Comparison of ENCODE assay signal across 8 cellular contexts in genomic region chr5:154858972-154859950, GRCh38. TPM values are rescaled to one million over a fixed set of nuclear protein-coding genes. Genes with fewer than 3 reads are reported as not detected.
DNase-seq lines count a peak whose midpoint lies in the region; ATAC-seq, FAIRE-seq and TF ChIP-seq lines count a peak whose summit lies in the region.

No MANE protein-coding gene starts in this region.

- H3K9ac ChIP-seq in GM12878 (ENCODE audit: control insufficient read depth, insufficient read depth, low read length) (peak overlapping the region; percentile 80), HepG2 (ENCODE audit: insufficient read depth, low read depth, low read length) (peak overlapping the region; percentile 87)

- CTCF ChIA-PET in GM12878 (lab: Yijun Ruan, JAX) = interaction anchor here (0.6 to 1.5 kb wide), 4 partner anchors 105 to 211 kb away, joined by 3 read pairs; no protein-coding TSS in a partner anchor
- CTCF ChIA-PET in HepG2 (lab: Yijun Ruan, JAX; ENCODE audit: low intra/inter-chr PET ratio, low total read pairs) = no interaction called here

- no peaks in the 10 kb centered on the region for H3K27me3 ChIP-seq in GM12878 (replicated peaks in 1 of 2; ENCODE audit: control insufficient read depth in 2 of 2, insufficient read depth in 2 of 2, low read length in 1 of 2)
- H3K27me3 ChIP-seq in HepG2 (ENCODE audit: control insufficient read depth in 1 of 2, insufficient read depth in 2 of 2, low read length in 2 of 2) = peaks cover 0 to 4% of the 10 kb centered on the region in 2 experiments; a peak in 1 of 5 replicates
- H3K27me3 ChIP-seq in thoracic aorta (replicated peaks; ENCODE audit: insufficient read depth) = no peaks in the 10 kb centered on the region

- TF ChIP-seq RAD21 in GM12878 (IDR thresholded peaks at IDR 0.05; ENCODE audit: insufficient read depth, low read depth, low read length) (no peak), HepG2 (CRISPR knock-in tag; IDR thresholded peaks at IDR 0.05) (no peak)

- H3K4me1 ChIP-seq in GM12878 (ENCODE audit: control insufficient read depth, insufficient read depth, low read length) = peaks cover 17% of the 10 kb centered on the region
- peaks cover 43% of the 10 kb centered on the region for H3K4me1 ChIP-seq in HepG2 (ENCODE audit: insufficient read depth, low read length)
- peaks cover 36 to 47% of the 10 kb centered on the region in 2 donors for H3K4me1 ChIP-seq in thoracic aorta (ENCODE audit: control insufficient read depth in 1 of 2, low read depth in 2 of 2)

- POLR2A ChIA-PET in GM12878 (lab: Charles Lee) = interaction anchor here (0.7 to 2.3 kb wide), 6 partner anchors 79 to 101 kb away, joined by 3 to 7 read pairs (median 3); no protein-coding TSS in a partner anchor
- POLR2A ChIA-PET in HepG2 (lab: Yijun Ruan, JAX) = interaction anchor here (0.5 to 2.9 kb wide), 20 partner anchors 9 to 821 kb away, joined by 3 to 35 read pairs (median 5); partner anchors contain the start of genes FAM114A2, FAXDC2, GEMIN5 and MFAP3

- SMC1A ChIA-PET in GM12878 (lab: Charles Lee; ENCODE audit: uncharacterized antibody, unreplicated experiment) = interaction anchor here (0.8 to 1.0 kb wide), 2 partner anchors 8 to 12 kb away, joined by 3 to 5 read pairs; no protein-coding TSS in a partner anchor

- in situ Hi-C loops in GM12878 (cut with MboI) (no loop called here), HepG2 (cut with HindIII; ENCODE audit: extremely low pct_ligation_motif_present, low pct_unique_long_range_greater_than_20kb) (no loop called here)

- TF ChIP-seq POLR2A in GM12878 (IDR thresholded peaks at IDR 0.05; ENCODE audit: low read depth, low read length) (peak; percentile 23; the same call in 1 of the 2 replicates), HepG2 (IDR thresholded peaks at IDR 0.05; ENCODE audit: insufficient read depth in 1 of 2, low read depth in 2 of 2, low read length in 2 of 2) (no peak)

- H3K9me3 ChIP-seq in GM12878 (replicated peaks; ENCODE audit: control insufficient read depth, insufficient read depth, low read length) (no peaks in the 10 kb centered on the region), HepG2 (ENCODE audit: low read length) (no peaks in the 10 kb centered on the region), thoracic aorta (no peaks in the 10 kb centered on the region)

- H3K27ac ChIP-seq in GM12878 (ENCODE audit: control insufficient read depth, insufficient read depth) = peak overlapping the region; percentile 91
- peak overlapping the region; percentile 99 for H3K27ac ChIP-seq in HepG2 (ENCODE audit: extremely low read length, insufficient read depth, low read length)
- H3K27ac ChIP-seq in thoracic aorta = peak overlapping the region; percentile 86 to 96

- H3K79me2 ChIP-seq in GM12878 (ENCODE audit: control insufficient read depth, insufficient read depth, low read length) (peaks cover 53% of the 10 kb centered on the region), HepG2 (ENCODE audit: insufficient read depth, low read length) (peaks cover 53% of the 10 kb centered on the region)

- FAIRE-seq in GM12878 (lab: Jason Lieb, UNC) (peak; percentile 56), HepG2 (lab: Jason Lieb, UNC) (peak; percentile 60)

- H2AFZ ChIP-seq in GM12878 (ENCODE audit: control insufficient read depth, low read depth, low read length) = peak overlapping the region; percentile 92
- H2AFZ ChIP-seq in HepG2 (ENCODE audit: low read length) = no peak overlapping the region

- H4K20me1 ChIP-seq in GM12878 (ENCODE audit: control insufficient read depth, insufficient read depth) (no peaks in the 10 kb centered on the region; the same call in 1 of the 2 replicates), HepG2 (ENCODE audit: insufficient read depth, low read length) (peaks cover 30% of the 10 kb centered on the region)

- peak; percentile 51 for DNase-seq in activated CD8-positive, alpha-beta memory T cell treated with anti-CD3 and anti-CD28 coated beads, Interleukin-2, amount 50 U/mL, for 48 hours
- no peak for DNase-seq in activated CD8-positive, alpha-beta memory T cell treated with anti-CD3 and anti-CD28 coated beads, Interleukin-2, amount 50 U/mL, for 4 hours
- DNase-seq in NCI-H69 (lab: John Stamatoyannopoulos, UW) (peak; percentile 63), GM12878 (ENCODE audit: low read depth, low spot score) (no peak), HepG2 (ENCODE audit: low spot score) (no peak), thoracic aorta (ENCODE audit: low spot score) (no peak), NCI-H82 (lab: John Stamatoyannopoulos, UW) (no peak)

- WGBS in GM12878 (ENCODE audit: insufficient coverage, insufficient replicate concordance, low lambda C conversion rate, missing lambda C conversion rate) = under 1% methylated on average over 26 of the region's 26 CpGs
- under 1% methylated on average over 26 of the region's 26 CpGs for WGBS in HepG2 (ENCODE audit: low lambda C conversion rate)

- peaks cover 0 to 1% of the 10 kb centered on the region in 2 experiments; a peak in 1 of 4 replicates for H3K36me3 ChIP-seq in GM12878 (ENCODE audit: control insufficient read depth in 2 of 2, insufficient read depth in 2 of 2, low read length in 1 of 2)
- H3K36me3 ChIP-seq in HepG2 (replicated peaks in 1 of 2; ENCODE audit: control insufficient read depth in 1 of 2, insufficient read depth in 2 of 2, low read length in 2 of 2) = peaks cover 2 to 16% of the 10 kb centered on the region in 2 experiments; a peak in 3 of 5 replicates
- peaks cover 6% of the 10 kb centered on the region for H3K36me3 ChIP-seq in thoracic aorta

- H3K4me2 ChIP-seq in GM12878 (ENCODE audit: control insufficient read depth, insufficient read depth) (peak overlapping the region; percentile 99), HepG2 (ENCODE audit: low read depth, low read length) (peak overlapping the region; percentile 95)

- RAD21 ChIA-PET in GM12878 (lab: Charles Lee; ENCODE audit: unreplicated experiment) = interaction anchor here (0.9 to 2.0 kb wide), 2 partner anchors 78 to 105 kb away, joined by 3 to 7 read pairs; partner anchors contain the start of gene GEMIN5

- intact Hi-C loops in GM12878 (cut with micrococcal nuclease; ENCODE audit: unreplicated experiment) (loop anchor here (1.0 to 5.0 kb wide), 3 partner anchors 80 to 412 kb away; partner anchors contain the start of genes GEMIN5, LARP1 and SAP30L), HepG2 (cut with micrococcal nuclease; ENCODE audit: unreplicated experiment) (loop anchor here (1.0 to 5.0 kb wide), 4 partner anchors 42 to 207 kb away; partner anchors contain the start of gene LARP1)

- BruUV-seq in GM12878 (replicated peaks; lab: Mats Ljungman, UMichigan) = TSS peak; percentile 68
- TSS peak; percentile 66 for BruUV-seq in HepG2 (replicated peaks; lab: Mats Ljungman, UMichigan)

- ATAC-seq in GM12878 (peak; percentile 15), HepG2 (no peak), thoracic aorta (ENCODE audit: insufficient number of reproducible peaks, low FRiP score, low read depth) (no peak), GM18498 (IDR thresholded peaks at IDR 0.05; ENCODE audit: unreplicated experiment) (no peak)

- TF ChIP-seq EP300 in GM12878 (IDR thresholded peaks at IDR 0.05; ENCODE audit: borderline replicate concordance in 1 of 2, control insufficient read depth in 1 of 2, low read depth in 2 of 2, low read length in 2 of 2) = no peak
- TF ChIP-seq EP300 in HepG2 (IDR thresholded peaks at IDR 0.05; ENCODE audit: low read depth in 2 of 2, low read length in 2 of 2) = no peak
- TF ChIP-seq EP300 in HepG2 (CRISPR knock-in tag; IDR thresholded peaks at IDR 0.05; ENCODE audit: borderline replicate concordance) = no peak

- H3K4me3 ChIP-seq in GM12878 (peak overlapping the region; percentile 97), HepG2 (replicated peaks in 1 of 3; ENCODE audit: insufficient read depth in 1 of 3, low read depth in 2 of 3, low read length in 3 of 3) (peak overlapping the region; percentile 78 to 93 (median 85)), thoracic aorta (peak overlapping the region; percentile 89)

- no peak for TF ChIP-seq CTCF in GM12878 (IDR thresholded peaks at IDR 0.05 in 2 of 3, conservative IDR thresholded peaks at IDR 0.05 in 1 of 3; ENCODE audit: control insufficient read depth in 2 of 3, extremely low read depth in 1 of 3, insufficient read depth in 1 of 3, low read depth in 3 of 3, low read length in 3 of 3)
- TF ChIP-seq CTCF in HepG2 (CRISPR knock-in tag; IDR thresholded peaks at IDR 0.05) = no peak
- no peak for TF ChIP-seq CTCF in thoracic aorta (IDR thresholded peaks at IDR 0.05)

RNA-seq across cellular contexts. Expression of gene CNOT8, which starts 0.8 kb away (rescaled TPM):
- total RNA-seq in GM12878 (2013; cell fraction: nucleolus; rRNA removed) = 36.9 and 43.3 TPM in 2 replicates
- 33.8 and 49.8 TPM in 2 replicates for total RNA-seq in GM12878 (2014; rRNA removed)
- 34.3 and 35.6 TPM in 2 replicates for total RNA-seq in GM12878 (2014; rRNA removed; fragmentation: Illumina TruSeq; extraction: Trizol)
- total RNA-seq in GM12878 (2021) = 37.5 and 42.4 TPM in 2 replicates
- 23.2 TPM for polyA plus RNA-seq in GM12878 (2011; ENCODE audit: low read depth)
- polyA plus RNA-seq in GM12878 (2011; rRNA removed) = 48.3 and 76.5 TPM in 2 replicates
- 43.9 and 59.3 TPM in 2 replicates for polyA plus RNA-seq in GM12878 (2011; cell fraction: cytosol; rRNA removed)
- polyA plus RNA-seq in GM12878 (2011; cell fraction: nucleus; rRNA removed) = 28.5 and 29.6 TPM in 2 replicates
- polyA plus RNA-seq in GM12878 (2012) = 28.5 and 34.1 TPM in 2 replicates
- polyA plus RNA-seq in GM12878 (2014; fragmentation: Illumina TruSeq; extraction: Trizol) = 42.6 and 51.0 TPM in 2 replicates
- 10 to 100 TPM; 13.2 to 21.3 TPM for polyA plus RNA-seq in GM12878 (2014; fragmentation: Nextera tagmentation; extraction: Ambion mirVana)
- 31.1 and 34.6 TPM in 2 replicates for polyA plus RNA-seq in GM12878 (2014; rRNA removed)
- polyA plus RNA-seq in GM12878 (2016; fragmentation: Nextera tagmentation; extraction: Ambion mirVana) = 10 to 100 TPM; 53.7 to 57.1 TPM
- polyA minus RNA-seq in GM12878 (2011; rRNA and poly(A)+ RNA removed) = 44.5 and 58.6 TPM in 2 replicates
- polyA minus RNA-seq in GM12878 (2011; cell fraction: cytosol; rRNA and poly(A)+ RNA removed) = 16.8 and 21.8 TPM in 2 replicates
- polyA minus RNA-seq in GM12878 (2011; cell fraction: nucleus; rRNA and poly(A)+ RNA removed) = 7.7 and 9.9 TPM in 2 replicates
- 37.1 and 50.3 TPM in 2 replicates for total RNA-seq in HepG2 (2016; rRNA removed; fragmentation: Illumina TruSeq; extraction: Trizol)
- 8.5 and 9.5 TPM in 2 replicates for total RNA-seq in HepG2 (2016; cell fraction: cytosol; rRNA removed; fragmentation: Illumina TruSeq; extraction: Trizol; ENCODE audit: low read depth)
- total RNA-seq in HepG2 (2016; cell fraction: insoluble cytoplasmic fraction; rRNA removed; fragmentation: Illumina TruSeq; extraction: Trizol) = 38.6 and 50.3 TPM in 2 replicates
- total RNA-seq in HepG2 (2016; cell fraction: membrane; rRNA removed; fragmentation: Illumina TruSeq; extraction: Trizol) = 21.9 and 23.8 TPM in 2 replicates
- 27.1 and 28.0 TPM in 2 replicates for total RNA-seq in HepG2 (2016; cell fraction: nucleus; rRNA removed; fragmentation: Illumina TruSeq; extraction: Trizol)
- polyA plus RNA-seq in HepG2 (2011; rRNA removed) = 63.8 and 74.9 TPM in 2 replicates
- 63.2 and 67.0 TPM in 2 replicates for polyA plus RNA-seq in HepG2 (2011; cell fraction: cytosol; rRNA removed)
- polyA plus RNA-seq in HepG2 (2011; cell fraction: nucleus; rRNA removed) = 46.3 and 57.5 TPM in 2 replicates
- polyA plus RNA-seq in HepG2 (2012) = 54.8 and 56.2 TPM in 2 replicates
- polyA plus RNA-seq in HepG2 (2016; cell fraction: cytosol; fragmentation: Illumina TruSeq; extraction: Trizol; ENCODE audit: low read depth) = 4.1 and 5.1 TPM in 2 replicates
- 41.9 and 42.7 TPM in 2 replicates for polyA plus RNA-seq in HepG2 (2016; cell fraction: insoluble cytoplasmic fraction; fragmentation: Illumina TruSeq; extraction: Trizol; ENCODE audit: low read depth)
- polyA plus RNA-seq in HepG2 (2016; cell fraction: membrane; fragmentation: Illumina TruSeq; extraction: Trizol; ENCODE audit: low read depth) = 12.2 and 12.5 TPM in 2 replicates
- 48.0 and 49.6 TPM in 2 replicates for polyA plus RNA-seq in HepG2 (2016; cell fraction: nucleus; fragmentation: Illumina TruSeq; extraction: Trizol; ENCODE audit: insufficient read depth, low read depth)
- polyA minus RNA-seq in HepG2 (2011; rRNA and poly(A)+ RNA removed; ENCODE audit: low replicate concordance) = 31.6 and 52.4 TPM in 2 replicates
- polyA minus RNA-seq in HepG2 (2011; cell fraction: cytosol; rRNA and poly(A)+ RNA removed) = 51.4 and 54.3 TPM in 2 replicates
- 35.0 and 39.0 TPM in 2 replicates for polyA minus RNA-seq in HepG2 (2011; cell fraction: nucleus; rRNA and poly(A)+ RNA removed)
- 10 to 100 TPM; 75.5 to 90.9 TPM for total RNA-seq in thoracic aorta

RNA-seq across cellular contexts. Expression of gene FAXDC2, which starts 8.9 kb away (rescaled TPM):
- 1.5 and 2.2 TPM in 2 replicates for total RNA-seq in GM12878 (2013; cell fraction: nucleolus; rRNA removed)
- 0.05 and 0.17 TPM in 2 replicates for total RNA-seq in GM12878 (2014; rRNA removed)
- total RNA-seq in GM12878 (2014; rRNA removed; fragmentation: Illumina TruSeq; extraction: Trizol) = 0.22 and 0.28 TPM in 2 replicates
- total RNA-seq in GM12878 (2021) = 0.32 and 0.38 TPM in 2 replicates
- polyA plus RNA-seq in GM12878 (2011; ENCODE audit: low read depth) = 0.68 TPM
- polyA plus RNA-seq in GM12878 (2011; rRNA removed) = 0.48 and 0.72 TPM in 2 replicates
- 0.62 and 1.2 TPM in 2 replicates for polyA plus RNA-seq in GM12878 (2011; cell fraction: cytosol; rRNA removed)
- polyA plus RNA-seq in GM12878 (2011; cell fraction: nucleus; rRNA removed) = 1.3 and 2.0 TPM in 2 replicates
- 0.58 and 0.67 TPM in 2 replicates for polyA plus RNA-seq in GM12878 (2012)
- polyA plus RNA-seq in GM12878 (2014; fragmentation: Illumina TruSeq; extraction: Trizol) = 0.21 and 0.32 TPM in 2 replicates
- under 1 TPM; 0.13 to 0.32 TPM for polyA plus RNA-seq in GM12878 (2014; fragmentation: Nextera tagmentation; extraction: Ambion mirVana)
- 0.42 TPM in 2 replicates for polyA plus RNA-seq in GM12878 (2014; rRNA removed)
- polyA plus RNA-seq in GM12878 (2016; fragmentation: Nextera tagmentation; extraction: Ambion mirVana) = 1 to 10 TPM; 1.2 to 1.8 TPM
- polyA minus RNA-seq in GM12878 (2011; rRNA and poly(A)+ RNA removed) = 1.2 and 1.9 TPM in 2 replicates
- polyA minus RNA-seq in GM12878 (2011; cell fraction: cytosol; rRNA and poly(A)+ RNA removed) = not detected in 2 replicates
- 0.29 and 0.48 TPM in 2 replicates for polyA minus RNA-seq in GM12878 (2011; cell fraction: nucleus; rRNA and poly(A)+ RNA removed)
- 3.0 and 4.7 TPM in 2 replicates for total RNA-seq in HepG2 (2016; rRNA removed; fragmentation: Illumina TruSeq; extraction: Trizol)
- total RNA-seq in HepG2 (2016; cell fraction: cytosol; rRNA removed; fragmentation: Illumina TruSeq; extraction: Trizol; ENCODE audit: low read depth) = 1.3 and 1.5 TPM in 2 replicates
- total RNA-seq in HepG2 (2016; cell fraction: insoluble cytoplasmic fraction; rRNA removed; fragmentation: Illumina TruSeq; extraction: Trizol) = 4.3 and 5.0 TPM in 2 replicates
- total RNA-seq in HepG2 (2016; cell fraction: membrane; rRNA removed; fragmentation: Illumina TruSeq; extraction: Trizol) = 3.5 and 4.3 TPM in 2 replicates
- 5.5 and 5.8 TPM in 2 replicates for total RNA-seq in HepG2 (2016; cell fraction: nucleus; rRNA removed; fragmentation: Illumina TruSeq; extraction: Trizol)
- 49.5 and 58.8 TPM in 2 replicates for polyA plus RNA-seq in HepG2 (2011; rRNA removed)
- 41.5 and 43.5 TPM in 2 replicates for polyA plus RNA-seq in HepG2 (2011; cell fraction: cytosol; rRNA removed)
- 45.2 and 57.4 TPM in 2 replicates for polyA plus RNA-seq in HepG2 (2011; cell fraction: nucleus; rRNA removed)
- 27.6 and 33.1 TPM in 2 replicates for polyA plus RNA-seq in HepG2 (2012)
- polyA plus RNA-seq in HepG2 (2016; cell fraction: cytosol; fragmentation: Illumina TruSeq; extraction: Trizol; ENCODE audit: low read depth) = 1.3 and 1.9 TPM in 2 replicates
- polyA plus RNA-seq in HepG2 (2016; cell fraction: insoluble cytoplasmic fraction; fragmentation: Illumina TruSeq; extraction: Trizol; ENCODE audit: low read depth) = 3.7 and 4.2 TPM in 2 replicates
- 3.9 and 4.0 TPM in 2 replicates for polyA plus RNA-seq in HepG2 (2016; cell fraction: membrane; fragmentation: Illumina TruSeq; extraction: Trizol; ENCODE audit: low read depth)
- 6.6 and 7.0 TPM in 2 replicates for polyA plus RNA-seq in HepG2 (2016; cell fraction: nucleus; fragmentation: Illumina TruSeq; extraction: Trizol; ENCODE audit: insufficient read depth, low read depth)
- 0.05 and 101 TPM in 2 replicates for polyA minus RNA-seq in HepG2 (2011; rRNA and poly(A)+ RNA removed; ENCODE audit: low replicate concordance)
- 23.1 and 27.3 TPM in 2 replicates for polyA minus RNA-seq in HepG2 (2011; cell fraction: cytosol; rRNA and poly(A)+ RNA removed)
- 39.9 and 40.4 TPM in 2 replicates for polyA minus RNA-seq in HepG2 (2011; cell fraction: nucleus; rRNA and poly(A)+ RNA removed)
- 10 to 100 TPM; 43.9 to 70.5 TPM for total RNA-seq in thoracic aorta

Comparison
In these comparisons a context has a peak if more than half of its experiments do, and no peak if none do; other contexts are left out.
1. DNase-seq: peak in activated CD8-positive, alpha-beta memory T cell treated with anti-CD3 and anti-CD28 coated beads, Interleukin-2, amount 50 U/mL, for 48 hours (single experiment) and NCI-H69 (single experiment); none in activated CD8-positive, alpha-beta memory T cell treated with anti-CD3 and anti-CD28 coated beads, Interleukin-2, amount 50 U/mL, for 4 hours (single experiment), GM12878 (single experiment), HepG2 (single experiment), thoracic aorta (single experiment) and NCI-H82 (single experiment).
2. RNA of gene FAXDC2, which starts 8.9 kb away (total RNA-seq): 43.9 to 70.5 TPM in thoracic aorta; 1.3 to 5.8 TPM in HepG2 and 0.05 to 2.2 TPM in GM12878; every median in the first group is over 4 times any median in the second.
3. Peak in every context shown above with its lines, with median percentiles within 50 percentile points of each other: H3K27ac ChIP-seq and H3K4me3 ChIP-seq.